ENCODE assay signal across 8 cellular contexts in genomic region chr1:228457396-228458176, GRCh38. TPM values are rescaled to one million over a fixed set of nuclear protein-coding genes. Genes with fewer than 3 reads are reported as not detected.
DNase-seq lines count a peak whose midpoint lies in the region; TF ChIP-seq lines count a peak whose summit lies in the region.

No MANE protein-coding gene starts in this region.

- H3K9ac ChIP-seq in NT2/D1 (ENCODE audit: insufficient read length, low read depth) (peak overlapping the region; percentile 94), mucosa of stomach (ENCODE audit: low read length) (peak overlapping the region; percentile 63)

- H3K4me1 ChIP-seq in NT2/D1 (ENCODE audit: insufficient read depth, insufficient read length) (peaks cover 2% of the 10 kb centered on the region), esophagus (ENCODE audit: control insufficient read depth in 2 of 2, insufficient read depth in 2 of 2, low read length in 1 of 2) (peaks cover 0 to 3% of the 10 kb centered on the region in 2 donors), mucosa of stomach (ENCODE audit: control insufficient read depth, insufficient read depth, low read length) (peaks cover 10% of the 10 kb centered on the region)

- peak overlapping the region; percentile 90 to 95 for H3K27ac ChIP-seq in esophagus (ENCODE audit: low read depth in 2 of 2, low read length in 1 of 2)

- H3K36me3 ChIP-seq in NT2/D1 (ENCODE audit: insufficient read depth, insufficient read length, low read length) (peaks cover 5% of the 10 kb centered on the region), esophagus (ENCODE audit: control insufficient read depth in 2 of 2, insufficient read depth in 2 of 2, low read length in 1 of 2) (no peaks in the 10 kb centered on the region), mucosa of stomach (ENCODE audit: control insufficient read depth, insufficient read depth, low read length) (no peaks in the 10 kb centered on the region)

- peak overlapping the region; percentile 97 for H3K4me3 ChIP-seq in NT2/D1 (ENCODE audit: insufficient read length, low read depth)
- peak overlapping the region; percentile 52 to 59 for H3K4me3 ChIP-seq in esophagus (ENCODE audit: low read depth in 1 of 2, low read length in 2 of 2)
- H3K4me3 ChIP-seq in mucosa of stomach (ENCODE audit: low read length): peak overlapping the region; percentile 57

- DNase-seq in COLO829 (ENCODE audit: low spot score) (peak; percentile 99), GM20000 (ENCODE audit: low spot score) (peak; percentile 89), HS-27A (ENCODE audit: low read depth) (peak; percentile 59), NT2/D1 (ENCODE audit: low read depth, low spot score) (peak; percentile 99)
- DNase-seq in activated T-cell treated with anti-CD3 and anti-CD28 coated beads, Interleukin-2, amount 50 U/mL, for 1 hour: peak; percentile 83
- peak; percentile 59 to 63 for DNase-seq in stimulated activated CD8-positive, alpha-beta memory T cell treated with anti-CD3 and anti-CD28 coated beads, Interleukin-7, amount 100 ng/mL, for 1 hour (ENCODE audit: low read depth in 2 of 2)

- H3K9me3 ChIP-seq in NT2/D1 (ENCODE audit: insufficient read depth, low read length) (no peaks in the 10 kb centered on the region), esophagus (ENCODE audit: control insufficient read depth in 2 of 2, insufficient read depth in 1 of 2, low read depth in 1 of 2, low read length in 1 of 2) (no peaks in the 10 kb centered on the region), mucosa of stomach (ENCODE audit: control insufficient read depth, low read length) (no peaks in the 10 kb centered on the region)

- H3K27me3 ChIP-seq in NT2/D1 (ENCODE audit: insufficient read depth, insufficient read length) (no peaks in the 10 kb centered on the region), esophagus (ENCODE audit: control insufficient read depth in 1 of 2, insufficient read depth in 2 of 2, low read length in 2 of 2) (no peaks in the 10 kb centered on the region), mucosa of stomach (ENCODE audit: control insufficient read depth, insufficient read depth, low read length) (peaks cover 11% of the 10 kb centered on the region)

- TF ChIP-seq CTCF in GM20000 (IDR thresholded peaks at IDR 0.05; ENCODE audit: extremely low read depth, missing control alignments): no peak

- WGBS in esophagus, 2 donors: 1% methylated on average over 74 of the region's 74 CpGs

RNA-seq across cellular contexts. Expression of gene RNF187, which starts 29.6 kb away (rescaled TPM):
- polyA plus RNA-seq in esophagus: 10 to 100 TPM; 38.0 to 47.6 TPM

RNA-seq across cellular contexts. Expression of gene TRIM17, which starts 40.9 kb away (rescaled TPM):
- 1 to 10 TPM; 1.1 to 1.8 TPM for polyA plus RNA-seq in esophagus

RNA-seq across cellular contexts. Expression of gene TRIM11, which starts 51.0 kb away (rescaled TPM):
- 10 to 100 TPM; 13.7 to 15.7 TPM for polyA plus RNA-seq in esophagus

Comparison
In these comparisons a context has a peak if more than half of its experiments do, and no peak if none do; other contexts are left out.
1. Peak in every context shown above with its lines: DNase-seq, H3K4me3 ChIP-seq and H3K27ac ChIP-seq.